22 cellular contexts compared by ENCODE assay signal in the genomic region with DNA sequence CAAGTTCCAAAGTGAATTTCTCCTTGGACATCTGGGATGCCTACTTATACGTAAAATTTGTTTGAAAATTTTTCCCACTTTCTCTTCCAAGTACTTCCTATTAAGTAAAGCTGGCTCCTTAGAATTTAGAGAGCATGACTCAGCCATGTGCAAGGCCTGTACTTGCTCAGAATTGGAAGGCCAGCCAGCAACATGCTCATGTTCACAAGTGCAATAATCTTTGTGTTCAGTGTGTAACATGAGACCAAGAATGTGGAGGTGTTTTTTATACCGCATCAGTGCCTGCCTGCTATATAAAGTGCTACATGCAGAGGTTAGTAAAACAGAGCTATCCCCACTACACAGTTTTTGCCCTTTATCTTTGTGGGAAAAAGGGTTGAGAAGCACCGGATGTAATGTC.
DNase-seq lines count a peak whose midpoint lies in the region; ATAC-seq and TF ChIP-seq lines count a peak whose summit lies in the region.
"Had no signal": no experiment of that assay in that cellular context is flagged by ENCODE, and none has a peak within 500 bp of the region (broad histone marks: within the 10 kb centered on the region; RNA-seq: fewer than 3 reads in every experiment).

No MANE protein-coding gene starts in this region.

- H3K4me3 Mint-ChIP-seq in H9: no peak overlapping the region
- H3K4me3 Mint-ChIP-seq: effector memory CD8-positive, alpha-beta T cell; neural progenitor cell had no signal

- H2BK20ac ChIP-seq in H9 (ENCODE audit: low read depth, low read length, poor library complexity, severe bottlenecking): no peak overlapping the region

- H2AFZ ChIP-seq in H9 (ENCODE audit: low read length): no peak overlapping the region
- H2AFZ ChIP-seq: neural progenitor cell had no signal

- no peak overlapping the region for H3K4me3 ChIP-seq in skeletal muscle cell (ENCODE audit: low read depth, low read length)
- H3K4me3 ChIP-seq in gastroesophageal sphincter: no peak overlapping the region
- H3K4me3 ChIP-seq: MG63, mucosa of descending colon, neural progenitor cell, thoracic aorta had no signal

- no peak overlapping the region for H4K91ac ChIP-seq in H9 (ENCODE audit: insufficient read length, low read depth, low read length)

- no peak overlapping the region for H3K18ac ChIP-seq in H9 (ENCODE audit: insufficient read length, low read depth, low read length)

- no peaks in the 10 kb centered on the region for H3K36me3 ChIP-seq in gastroesophageal sphincter
- H3K36me3 ChIP-seq: MG63, neural progenitor cell, thoracic aorta had no signal

- no peak overlapping the region for H4K8ac ChIP-seq in H9 (replicated peaks; ENCODE audit: insufficient read length, low read depth, low read length)

- TF ChIP-seq CTCF in gastroesophageal sphincter (IDR thresholded peaks at IDR 0.05) (no peak), H9 (conservative IDR thresholded peaks at IDR 0.05) (no peak)

- H3K23ac ChIP-seq in H9 (ENCODE audit: insufficient read length, low read depth, low read length): no peak overlapping the region

- H3K4me2 ChIP-seq in H9 (ENCODE audit: insufficient read depth, insufficient read length, low read length): no peak overlapping the region
- H3K4me2 ChIP-seq: neural progenitor cell had no signal

- H2BK15ac ChIP-seq in H9 (ENCODE audit: low read depth, low read length): no peak overlapping the region

- H4K5ac ChIP-seq in H9 (ENCODE audit: insufficient read length, low read depth, low read length): no peak overlapping the region

- WGBS in gastroesophageal sphincter (ENCODE audit: low coverage in 1 of 2), 2 donors: 50 to 63% methylated on average over 3 of the region's 3 CpGs
- WGBS in H9 (ENCODE audit: extremely low coverage, insufficient read length, low lambda C conversion rate): no CpG with 5 or more reads among the region's 3 CpGs

- peaks cover 0 to 2% of the 10 kb centered on the region in 2 experiments; a peak in 1 of 4 replicates for H3K4me1 Mint-ChIP-seq in H9
- H3K4me1 Mint-ChIP-seq: neural progenitor cell had no signal

- no peaks in the 10 kb centered on the region for H3K9me3 ChIP-seq in gastroesophageal sphincter
- no peaks in the 10 kb centered on the region for H3K9me3 ChIP-seq in H9 (ENCODE audit: control insufficient read depth, low read depth, low read length)
- H3K9me3 ChIP-seq: MG63, mucosa of descending colon, thoracic aorta had no signal

- no peak overlapping the region for H3K27ac Mint-ChIP-seq in H9
- H3K27ac Mint-ChIP-seq: effector memory CD8-positive, alpha-beta T cell; neural progenitor cell had no signal

- no peak for ATAC-seq in gastroesophageal sphincter
- ATAC-seq: effector memory CD8-positive, alpha-beta T cell; left ventricle myocardium superior; mucosa of descending colon; PC-3 had no signal

- no peak overlapping the region for H2BK12ac ChIP-seq in H9 (ENCODE audit: insufficient read length, low read depth, low read length)

- no peaks in the 10 kb centered on the region for H3K9me3 Mint-ChIP-seq in H9
- H3K9me3 Mint-ChIP-seq: neural progenitor cell had no signal

- no peak for TF ChIP-seq POLR2A in gastroesophageal sphincter (IDR thresholded peaks at IDR 0.05)

- no peaks in the 10 kb centered on the region for H3K79me2 ChIP-seq in H9 (ENCODE audit: insufficient read depth, low read length)

- H3K4me1 ChIP-seq in gastroesophageal sphincter: no peaks in the 10 kb centered on the region
- no peaks in the 10 kb centered on the region for H3K4me1 ChIP-seq in H9 (ENCODE audit: insufficient read depth, low read length)
- H3K4me1 ChIP-seq: neural progenitor cell had no signal

- no peak overlapping the region for H3K4ac ChIP-seq in H9 (ENCODE audit: low read depth, low read length)

- no peak overlapping the region for H2BK120ac ChIP-seq in H9 (ENCODE audit: low read depth, low read length, poor library complexity, severe bottlenecking)

- no peaks in the 10 kb centered on the region for H3K23me2 ChIP-seq in H9 (ENCODE audit: insufficient read length, low read depth, low read length, poor library complexity, severe bottlenecking)

- H3K27ac ChIP-seq in epithelial cell of prostate (no peak overlapping the region), gastroesophageal sphincter (no peak overlapping the region), H9 (ENCODE audit: insufficient read length, low read depth, low read length) (no peak overlapping the region)
- H3K27ac ChIP-seq: neural progenitor cell, thoracic aorta had no signal

- peaks cover 5% of the 10 kb centered on the region for H3K27me3 Mint-ChIP-seq in H9 (ENCODE audit: low read depth)
- H3K27me3 Mint-ChIP-seq: effector memory CD8-positive, alpha-beta T cell had no signal

- no peak overlapping the region for H3K14ac ChIP-seq in H9 (ENCODE audit: insufficient read depth, low read length)

- no peak overlapping the region for H2AK5ac ChIP-seq in H9 (ENCODE audit: insufficient read length, low read length)

- no peak overlapping the region for H3K9ac ChIP-seq in H9 (ENCODE audit: extremely low read depth, insufficient read length, low read length)
- H3K9ac ChIP-seq: neural progenitor cell had no signal

- H3K56ac ChIP-seq in H9 (ENCODE audit: insufficient read length, low read depth, low read length): no peak overlapping the region

- H3K79me1 ChIP-seq in H9 (ENCODE audit: insufficient read depth, low read depth, low read length, poor library complexity, severe bottlenecking): no peaks in the 10 kb centered on the region

- peak; percentile 4 for DNase-seq in NCI-H1105 treated with DMSO at 0.1 percent for 48 hours (lab: John Stamatoyannopoulos, UW)
- DNase-seq in NCI-H1105 (lab: John Stamatoyannopoulos, UW): no peak
- peak; percentile 12 for DNase-seq in RKO (ENCODE audit: low spot score)
- peak; percentile 37 for DNase-seq in epithelial cell of prostate (ENCODE audit: low read depth, low spot score)
- peak; percentile 40 for DNase-seq in skeletal muscle cell (ENCODE audit: low read depth)
- no peak for DNase-seq in SHP77 treated with DMSO at 0.1 percent for 48 hours (lab: John Stamatoyannopoulos, UW)
- no peak for DNase-seq in H9
- DNase-seq: activated gamma-delta T cell treated with Interleukin-2 at 50 U/mL for 16 hours; amygdala; C1 segment of cervical spinal cord; effector memory CD8-positive, alpha-beta T cell; left ventricle myocardium superior; MG63; mucosa of descending colon; NCI-H2029; NCI-H774; PC-3; stimulated activated CD4-positive, alpha-beta T cell treated with anti-CD3 and anti-CD28 coated beads, Interleukin-12 subunit alpha, Interleukin-12 subunit beta, amount 100 ng/mL, for 4 hours; T1000 had no signal

- no peak for TF ChIP-seq EP300 in gastroesophageal sphincter (IDR thresholded peaks at IDR 0.05)

- H3K27me3 ChIP-seq in gastroesophageal sphincter (no peaks in the 10 kb centered on the region), H9 (ENCODE audit: insufficient read depth, low read length) (no peaks in the 10 kb centered on the region)
- H3K27me3 ChIP-seq: MG63, neural progenitor cell had no signal

- H3T11ph ChIP-seq in H9 (ENCODE audit: low read length): no peak overlapping the region

- H2BK5ac ChIP-seq in H9 (ENCODE audit: insufficient read length, low read length): no peak overlapping the region

- H3K36me3 Mint-ChIP-seq in H9 (ENCODE audit: insufficient read depth in 1 of 3, low read depth in 3 of 3): no peaks in the 10 kb centered on the region
- H3K36me3 Mint-ChIP-seq: neural progenitor cell had no signal

- no peaks in the 10 kb centered on the region for H4K20me1 ChIP-seq in H9 (ENCODE audit: control insufficient read depth, insufficient read depth, insufficient read length)

Comparison
In these comparisons a context has a peak if more than half of its experiments do, and no peak if none do; other contexts are left out.
1. DNase-seq: peak in NCI-H1105 treated with DMSO at 0.1 percent for 48 hours (single experiment), RKO (single experiment), epithelial cell of prostate (single experiment) and skeletal muscle cell (single experiment); none in NCI-H1105 (single experiment), SHP77 treated with DMSO at 0.1 percent for 48 hours (single experiment) and H9 (single experiment).